In genomic region chr6:44228433-44228832, GRCh38 we compare ENCODE assay signal across 30 cellular contexts. TPM values are rescaled to one million over a fixed set of nuclear protein-coding genes. Genes with fewer than 3 reads are reported as not detected.
DNase-seq lines count a peak whose midpoint lies in the region; ATAC-seq and TF ChIP-seq lines count a peak whose summit lies in the region.
"Had no signal": no experiment of that assay in that cellular context is flagged by ENCODE, and none has a peak within 500 bp of the region (broad histone marks: within the 10 kb centered on the region; RNA-seq: fewer than 3 reads in every experiment).

No MANE protein-coding gene starts in this region.

- H3K4me3 Mint-ChIP-seq in neural crest cell = peak overlapping the region; percentile 6
- H3K4me3 Mint-ChIP-seq: activated CD8-positive, alpha-beta T cell treated with anti-CD3 and anti-CD28 coated beads for 36 hours; CD8-positive, alpha-beta T cell; immature natural killer cell had no signal

- TF ChIP-seq CTCF in RWPE1 (conservative IDR thresholded peaks at IDR 0.05; ENCODE audit: low read depth) = no peak
- TF ChIP-seq CTCF in dorsolateral prefrontal cortex (IDR thresholded peaks at IDR 0.05 in 54 of 56, conservative IDR thresholded peaks at IDR 0.05 in 2 of 56; ENCODE audit: low read depth in 1 of 56, partially characterized antibody in 56 of 56) = no peak
- no peak for TF ChIP-seq CTCF in neural crest cell (conservative IDR thresholded peaks at IDR 0.05)
- no peak for TF ChIP-seq CTCF in GM13976 (IDR thresholded peaks at IDR 0.05; ENCODE audit: borderline replicate concordance, control extremely low read depth, extremely low read depth, insufficient read depth, missing control alignments)

- in situ Hi-C loops in G401 (cut with HindIII; ENCODE audit: low sequenced_read_pairs) (no loop called here), GM13976 (cut with MboI; ENCODE audit: low sequenced_read_pairs, unreplicated experiment) (no loop called here)

- peak overlapping the region; percentile 90 for H3K27ac ChIP-seq in RWPE1
- H3K27ac ChIP-seq in dorsolateral prefrontal cortex = peak overlapping the region in 32 of 59 donors; percentile 3 to 97 (median 86)
- peak overlapping the region; percentile 30 for H3K27ac ChIP-seq in temporal lobe (ENCODE audit: low read depth, low read length)
- H3K27ac ChIP-seq: foreskin keratinocyte, lower lobe of right lung had no signal

- no peaks in the 10 kb centered on the region for H3K27me3 Mint-ChIP-seq in neural crest cell (ENCODE audit: low read depth)
- H3K27me3 Mint-ChIP-seq: activated CD8-positive, alpha-beta T cell treated with anti-CD3 and anti-CD28 coated beads for 36 hours had no signal

- H3K4me3 ChIP-seq in dorsolateral prefrontal cortex = peak overlapping the region in 41 of 59 donors; percentile 0 to 61 (median 35)
- H3K4me3 ChIP-seq: lower lobe of right lung, Peyer's patch, tibial nerve had no signal

- H3K27me3 ChIP-seq in dorsolateral prefrontal cortex = no peaks in the 10 kb centered on the region
- H3K27me3 ChIP-seq: foreskin keratinocyte, Peyer's patch, tibial nerve had no signal

- POLR2A ChIA-PET in RWPE1 (lab: Yijun Ruan, JAX; ENCODE audit: low non-redundant PET) = no interaction called here

- H3K9me3 Mint-ChIP-seq in neural crest cell = no peaks in the 10 kb centered on the region
- H3K9me3 Mint-ChIP-seq: activated CD8-positive, alpha-beta T cell treated with anti-CD3 and anti-CD28 coated beads for 36 hours; brain; CD8-positive, alpha-beta T cell; immature natural killer cell had no signal

- H3K27ac Mint-ChIP-seq in neural crest cell (ENCODE audit: unreplicated experiment) = peak overlapping the region; percentile 50
- H3K27ac Mint-ChIP-seq: activated CD8-positive, alpha-beta T cell treated with anti-CD3 and anti-CD28 coated beads for 36 hours; CD8-positive, alpha-beta T cell; immature natural killer cell had no signal

- no peak for ATAC-seq in HG03139 (IDR thresholded peaks at IDR 0.05; ENCODE audit: unreplicated experiment)
- ATAC-seq in HG02642 (IDR thresholded peaks at IDR 0.05; ENCODE audit: poor library complexity, unreplicated experiment) = no peak
- ATAC-seq: activated CD8-positive, alpha-beta T cell treated with anti-CD3 and anti-CD28 coated beads for 36 hours; CD8-positive, alpha-beta T cell; foreskin keratinocyte; lower lobe of right lung had no signal

- CTCF ChIA-PET in RWPE1 (lab: Yijun Ruan, JAX) = no interaction called here

- intact Hi-C loops in dorsolateral prefrontal cortex (cut with DNase I) = loop anchor here in 1 of 2 donors (10.0 kb wide), 1 partner anchor 454 kb away; the partner anchor contains the start of gene VEGFA

- DNase-seq in RWPE1 (ENCODE audit: low spot score) (no peak), dorsolateral prefrontal cortex (peak in 2 of 10 donors; percentile 24 to 37), neural crest cell (ENCODE audit: low read depth, low spot score) (no peak), G401 (ENCODE audit: low spot score) (no peak), GM13976 (ENCODE audit: low spot score) (no peak)
- DNase-seq: activated CD4-positive, alpha-beta T cell treated with anti-CD3 and anti-CD28 coated beads for 1 hour; activated CD8-positive, alpha-beta T cell treated with anti-CD3 and anti-CD28 coated beads for 36 hours; activated gamma-delta T cell; CD8-positive, alpha-beta T cell; DMS53; effector memory CD4-positive, alpha-beta T cell; foreskin keratinocyte; GDM1; hippocampal formation; immature natural killer cell; IMR-90; lower lobe of right lung; NCI-H1092; NCI-H187 treated with DMSO at 0.1 percent for 48 hours; NCI-H526 treated with DMSO at 0.1 percent for 48 hours; occipital lobe; Peyer's patch; stimulated activated CD4-positive, alpha-beta T cell treated with anti-CD3 and anti-CD28 coated beads, Interleukin-4, amount 100 ng/mL, for 4 hours; stimulated activated naive CD4-positive, alpha-beta T cell had no signal

- H3K4me1 Mint-ChIP-seq in neural crest cell = peaks cover 31% of the 10 kb centered on the region

- no peaks in the 10 kb centered on the region for H3K36me3 Mint-ChIP-seq in neural crest cell (ENCODE audit: low read depth)
- H3K36me3 Mint-ChIP-seq: CD8-positive, alpha-beta T cell; immature natural killer cell had no signal

RNA-seq across cellular contexts. Expression of gene SLC29A1, which starts 5.0 kb away (rescaled TPM):
- total RNA-seq in dorsolateral prefrontal cortex = 10 to 100 TPM; 22.4 to 79.8 (median 47.2) TPM
- total RNA-seq in neural crest cell = 54.8 and 55.0 TPM in 2 replicates
- total RNA-seq in temporal lobe = 5.4 TPM
- total RNA-seq in G401 (2014; rRNA removed; shearing (Covaris generic)) = 40.1 and 46.1 TPM in 2 replicates

RNA-seq across cellular contexts. Expression of gene MYMX, which starts 11.7 kb away (rescaled TPM):
- total RNA-seq in dorsolateral prefrontal cortex (not detected), neural crest cell (not detected in 2 replicates), temporal lobe (not detected)
- 0.43 and 8.3 TPM in 2 replicates for total RNA-seq in G401 (2014; rRNA removed; shearing (Covaris generic))
- total RNA-seq: activated CD8-positive, alpha-beta T cell treated with anti-CD3 and anti-CD28 coated beads for 36 hours; CD8-positive, alpha-beta T cell; foreskin keratinocyte; IMR-90; lower lobe of right lung; occipital lobe; Peyer's patch; T-helper 1 cell treated with Interleukin-12 subunit alpha and Interleukin-12 subunit beta and Interleukin-4 antibody, amounts not matched to agents 30 ng/mL and 1 ng/mL, for 36 hours; tibial nerve had no signal

RNA-seq across cellular contexts. Expression of gene HSP90AB1, which starts 18.5 kb away (rescaled TPM):
- total RNA-seq in dorsolateral prefrontal cortex (1,000 to 10,000 TPM in 53 of 120 experiments, 100 to 1,000 TPM in 67; 482 to 1,543 (median 963) TPM), neural crest cell (1,508 and 1,541 TPM in 2 replicates), temporal lobe (440 TPM)
- 1,050 and 1,370 TPM in 2 replicates for total RNA-seq in G401 (2014; rRNA removed; shearing (Covaris generic))

RNA-seq across cellular contexts. Expression of gene SLC35B2, which starts 28.9 kb away (rescaled TPM):
- total RNA-seq in dorsolateral prefrontal cortex (10 to 100 TPM in 119 of 120 experiments, 1 to 10 TPM in 1; 9.6 to 55.6 (median 23.9) TPM), neural crest cell (70.5 and 77.7 TPM in 2 replicates), temporal lobe (23.8 TPM)
- total RNA-seq in G401 (2014; rRNA removed; shearing (Covaris generic)) = 73.4 and 80.4 TPM in 2 replicates

RNA-seq across cellular contexts. Expression of gene NFKBIE, which starts 36.9 kb away (rescaled TPM):
- 10 to 100 TPM in 13 of 120 experiments, 1 to 10 TPM in 107; 2.9 to 14.4 (median 7.5) TPM for total RNA-seq in dorsolateral prefrontal cortex
- 16.1 and 20.2 TPM in 2 replicates for total RNA-seq in neural crest cell
- total RNA-seq in temporal lobe = 8.1 TPM
- 27.7 and 58.6 TPM in 2 replicates for total RNA-seq in G401 (2014; rRNA removed; shearing (Covaris generic))

Comparison
In these comparisons a context has a peak if more than half of its experiments do, and no peak if none do; other contexts are left out.
1. H3K27ac ChIP-seq: peak in every context shown above with its lines; median percentile 90 in RWPE1; 86 in dorsolateral prefrontal cortex; 30 in temporal lobe.